8 cellular contexts compared by ENCODE assay signal in genomic region chr17:28763804-28764266, GRCh38. TPM values are rescaled to one million over a fixed set of nuclear protein-coding genes. Genes with fewer than 3 reads are reported as not detected.
DNase-seq lines count a peak whose midpoint lies in the region; ATAC-seq and TF ChIP-seq lines count a peak whose summit lies in the region.

No MANE protein-coding gene starts in this region.

- H2AFZ ChIP-seq in OCI-LY3 (ENCODE audit: low read depth, low read length) = no peak overlapping the region

- DNase-seq in ELF-1 (ENCODE audit: low read depth, low spot score) (peak; percentile 49), activated T-cell treated with anti-CD3 and anti-CD28 coated beads for 1 hour (ENCODE audit: low read depth) (peak; percentile 77), epithelial cell of proximal tubule (ENCODE audit: low read depth) (no peak), superior temporal gyrus (ENCODE audit: extremely low spot score) (peak; percentile 93), HPDE6-E6E7 (ENCODE audit: extremely low spot score) (no peak)
- peak; percentile 84 for DNase-seq in natural killer cell treated with Interleukin-12 subunit alpha and Interleukin-12 subunit beta and Interleukin-15 and Interleukin-18, amount 100 ng/mL, for 72 hours (ENCODE audit: low spot score)

- peaks cover 18 to 28% of the 10 kb centered on the region in 2 donors for H3K4me1 Mint-ChIP-seq in natural killer cell treated with Interleukin-12 subunit alpha and Interleukin-12 subunit beta and Interleukin-15 and Interleukin-18, amount 100 ng/mL, for 72 hours (ENCODE audit: low read depth in 2 of 2)

- H3K9me3 Mint-ChIP-seq in natural killer cell treated with Interleukin-12 subunit alpha and Interleukin-12 subunit beta and Interleukin-15 and Interleukin-18, amount 100 ng/mL, for 72 hours = no peaks in the 10 kb centered on the region

- H3K4me1 ChIP-seq in HUES64 (ENCODE audit: insufficient read depth, low read length) (peaks cover 26% of the 10 kb centered on the region), OCI-LY3 (ENCODE audit: low read length) (peaks cover 25% of the 10 kb centered on the region)

- TF ChIP-seq CTCF in OCI-LY3 (IDR thresholded peaks at IDR 0.05; ENCODE audit: low read depth, low read length) (peak; percentile 95), epithelial cell of proximal tubule (conservative IDR thresholded peaks at IDR 0.05; ENCODE audit: low read depth, low read length) (peak; percentile 94)

- peaks cover 5% of the 10 kb centered on the region for H3K36me3 Mint-ChIP-seq in natural killer cell treated with Interleukin-12 subunit alpha and Interleukin-12 subunit beta and Interleukin-15 and Interleukin-18, amount 100 ng/mL, for 72 hours

- H3K27me3 ChIP-seq in HUES64 (ENCODE audit: insufficient read depth, low read length) (no peaks in the 10 kb centered on the region), OCI-LY3 (ENCODE audit: low read depth, low read length) (no peaks in the 10 kb centered on the region)

- peak overlapping the region; percentile 32; the same call in 1 of the 2 replicates for H3K4me2 ChIP-seq in OCI-LY3 (ENCODE audit: low read length)

- 86% methylated on average over 5 of the region's 5 CpGs for WGBS in HUES64

- no peaks in the 10 kb centered on the region for H3K79me2 ChIP-seq in OCI-LY3 (ENCODE audit: low read length)

- H3K9ac ChIP-seq in HUES64 (ENCODE audit: low read depth, low read length) (no peak overlapping the region), OCI-LY3 (ENCODE audit: low read length) (no peak overlapping the region)

- H3K4me3 Mint-ChIP-seq in natural killer cell treated with Interleukin-12 subunit alpha and Interleukin-12 subunit beta and Interleukin-15 and Interleukin-18, amount 100 ng/mL, for 72 hours = peak overlapping the region; percentile 41

- 0 out of 2 replicates have a peak, but pooled peaks cover 4% of the 10 kb centered on the region for H4K20me1 ChIP-seq in OCI-LY3 (ENCODE audit: insufficient read depth, low read length)

- H3K9me3 ChIP-seq in HUES64 (ENCODE audit: insufficient read depth, low read depth, low read length) = no peaks in the 10 kb centered on the region
- H3K9me3 ChIP-seq in OCI-LY3 (ENCODE audit: insufficient read depth, low read length) = no peaks in the 10 kb centered on the region

- H3K27ac ChIP-seq in HUES64 (ENCODE audit: low read depth, low read length) (peak overlapping the region; percentile 3; the same call in 1 of the 2 replicates), OCI-LY3 (ENCODE audit: low read length) (peak overlapping the region; percentile 46)

- H3K4me3 ChIP-seq in HUES64 (ENCODE audit: low read length) (no peak overlapping the region), OCI-LY3 (ENCODE audit: low read length) (no peak overlapping the region), epithelial cell of proximal tubule (ENCODE audit: low read depth, low read length) (no peak overlapping the region)

- peaks cover 54% of the 10 kb centered on the region for H3K36me3 ChIP-seq in HUES64 (ENCODE audit: insufficient read depth, low read length)
- H3K36me3 ChIP-seq in OCI-LY3 (replicated peaks; ENCODE audit: low read depth, low read length) = peaks cover 30% of the 10 kb centered on the region

- H3K27ac Mint-ChIP-seq in natural killer cell treated with Interleukin-12 subunit alpha and Interleukin-12 subunit beta and Interleukin-15 and Interleukin-18, amount 100 ng/mL, for 72 hours = peak overlapping the region; percentile 3 to 73

- ATAC-seq in natural killer cell treated with Interleukin-12 subunit alpha and Interleukin-12 subunit beta and Interleukin-15 and Interleukin-18, amount 100 ng/mL, for 72 hours = peak; percentile 32 to 46

- H3K27me3 Mint-ChIP-seq in natural killer cell treated with Interleukin-12 subunit alpha and Interleukin-12 subunit beta and Interleukin-15 and Interleukin-18, amount 100 ng/mL, for 72 hours = no peaks in the 10 kb centered on the region

RNA-seq across cellular contexts. Expression of gene TRAF4, which starts 20.0 kb away (rescaled TPM):
- 118 TPM for polyA plus RNA-seq in HUES64 (2013, experiment 1 of 2)
- 115 TPM for polyA plus RNA-seq in HUES64 (2013, experiment 2 of 2)
- 86.4 and 108 TPM in 2 replicates for total RNA-seq in epithelial cell of proximal tubule
- 100 to 1,000 TPM in 1 of 2 donors, 10 to 100 TPM in 1; 59.7 to 186 TPM for total RNA-seq in natural killer cell treated with Interleukin-12 subunit alpha and Interleukin-12 subunit beta and Interleukin-15 and Interleukin-18, amount 100 ng/mL, for 72 hours

RNA-seq across cellular contexts. Expression of gene NEK8, which starts 35.2 kb away (rescaled TPM):
- polyA plus RNA-seq in HUES64 (2013, experiment 1 of 2) = 10.3 TPM
- polyA plus RNA-seq in HUES64 (2013, experiment 2 of 2) = 8.4 TPM
- total RNA-seq in epithelial cell of proximal tubule = 4.3 and 8.4 TPM in 2 replicates
- 10 to 100 TPM in 1 of 2 donors, 1 to 10 TPM in 1; 3.2 to 10.2 TPM for total RNA-seq in natural killer cell treated with Interleukin-12 subunit alpha and Interleukin-12 subunit beta and Interleukin-15 and Interleukin-18, amount 100 ng/mL, for 72 hours

RNA-seq across cellular contexts. Expression of gene TLCD1, which starts 37.8 kb away (rescaled TPM):
- 32.9 TPM for polyA plus RNA-seq in HUES64 (2013, experiment 1 of 2)
- polyA plus RNA-seq in HUES64 (2013, experiment 2 of 2) = 35.6 TPM
- 14.5 and 14.7 TPM in 2 replicates for total RNA-seq in epithelial cell of proximal tubule
- 1 to 10 TPM; 1.5 to 9.7 TPM for total RNA-seq in natural killer cell treated with Interleukin-12 subunit alpha and Interleukin-12 subunit beta and Interleukin-15 and Interleukin-18, amount 100 ng/mL, for 72 hours

RNA-seq across cellular contexts. Expression of gene RPL23A, which starts 44.0 kb away (rescaled TPM):
- 2,115 TPM for polyA plus RNA-seq in HUES64 (2013, experiment 1 of 2)
- polyA plus RNA-seq in HUES64 (2013, experiment 2 of 2) = 2,394 TPM
- total RNA-seq in epithelial cell of proximal tubule = 746 and 818 TPM in 2 replicates
- total RNA-seq in natural killer cell treated with Interleukin-12 subunit alpha and Interleukin-12 subunit beta and Interleukin-15 and Interleukin-18, amount 100 ng/mL, for 72 hours = 1,000 to 10,000 TPM; 1,264 to 1,439 TPM

RNA-seq across cellular contexts. Expression of gene RAB34, which starts 46.2 kb away (rescaled TPM):
- 182 TPM for polyA plus RNA-seq in HUES64 (2013, experiment 1 of 2)
- 154 TPM for polyA plus RNA-seq in HUES64 (2013, experiment 2 of 2)
- total RNA-seq in epithelial cell of proximal tubule = 558 and 649 TPM in 2 replicates
- 10 to 100 TPM in 1 of 2 donors, 1 to 10 TPM in 1; 8.5 to 25.7 TPM for total RNA-seq in natural killer cell treated with Interleukin-12 subunit alpha and Interleukin-12 subunit beta and Interleukin-15 and Interleukin-18, amount 100 ng/mL, for 72 hours

Comparison
In these comparisons a context has a peak if more than half of its experiments do, and no peak if none do; other contexts are left out.
1. DNase-seq: peak in ELF-1 (single experiment), activated T-cell treated with anti-CD3 and anti-CD28 coated beads for 1 hour (single experiment), natural killer cell treated with Interleukin-12 subunit alpha and Interleukin-12 subunit beta and Interleukin-15 and Interleukin-18, amount 100 ng/mL, for 72 hours (single experiment) and superior temporal gyrus (single experiment); none in epithelial cell of proximal tubule (single experiment) and HPDE6-E6E7 (single experiment).